ENCODE assay signal across 21 cellular contexts in the genomic region with DNA sequence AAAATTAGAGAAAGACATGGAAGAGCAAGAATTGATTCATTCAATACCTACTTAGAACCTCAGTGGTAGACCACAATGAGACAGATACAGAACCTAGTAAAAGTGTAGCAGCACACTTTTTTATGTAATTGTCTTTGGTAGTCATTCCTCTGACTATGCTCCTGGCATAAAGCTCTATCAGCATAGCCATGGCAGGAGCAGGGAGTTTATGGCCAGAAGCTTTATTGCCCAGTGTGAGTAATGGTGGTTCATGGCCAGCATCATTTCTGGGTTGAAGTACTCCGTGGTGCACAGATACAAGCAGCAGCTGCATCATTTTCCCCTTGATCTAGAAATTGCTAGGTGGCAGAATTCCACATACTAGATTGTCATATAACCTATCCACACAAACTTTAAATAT.
DNase-seq lines count a peak whose midpoint lies in the region; ATAC-seq, FAIRE-seq and TF ChIP-seq lines count a peak whose summit lies in the region.
"Had no signal": no experiment of that assay in that cellular context is flagged by ENCODE, and none has a peak within 500 bp of the region (broad histone marks: within the 10 kb centered on the region; RNA-seq: fewer than 3 reads in every experiment).

No MANE protein-coding gene starts in this region.

- no peaks in the 10 kb centered on the region for H3K9me3 Mint-ChIP-seq in astrocyte (ENCODE audit: unreplicated experiment)
- H3K9me3 Mint-ChIP-seq: CD4-positive, alpha-beta T cell had no signal

- peaks cover 15% of the 10 kb centered on the region for H3K4me1 Mint-ChIP-seq in astrocyte (ENCODE audit: low read depth, unreplicated experiment)

- H3K9me3 ChIP-seq in astrocyte (ENCODE audit: insufficient read depth, low read depth, low read length), result no peaks in the 10 kb centered on the region
- H3K9me3 ChIP-seq: BE2C, SJSA1 had no signal

- no peak for ATAC-seq in GM18907 (IDR thresholded peaks at IDR 0.05; ENCODE audit: unreplicated experiment)
- no peak for ATAC-seq in GM21526 (IDR thresholded peaks at IDR 0.05; ENCODE audit: low FRiP score, unreplicated experiment)

- in situ Hi-C loops in KBM-7 (cut with MboI; ENCODE audit: low pct_unique_long_range_greater_than_20kb, low sequenced_read_pairs), result no loop called here

- H3K4me3 Mint-ChIP-seq in astrocyte (ENCODE audit: unreplicated experiment), result no peak overlapping the region
- H3K4me3 Mint-ChIP-seq: CD4-positive, alpha-beta T cell had no signal

- no peak overlapping the region for H2AFZ ChIP-seq in astrocyte (ENCODE audit: low read depth, low read length)

- H3K36me3 Mint-ChIP-seq in astrocyte (ENCODE audit: low read depth, unreplicated experiment), result no peaks in the 10 kb centered on the region

- H4K20me1 ChIP-seq in astrocyte (ENCODE audit: insufficient read depth, low read length), result no peaks in the 10 kb centered on the region

- no peak overlapping the region for H3K4me2 ChIP-seq in astrocyte (ENCODE audit: low read length)

- DNase-seq in GM04503 (ENCODE audit: low read depth) (peak; percentile 47), M059J (ENCODE audit: low read depth) (peak; percentile 60), astrocyte (ENCODE audit: low read depth) (peak; percentile 9), skeletal muscle cell (ENCODE audit: low read depth) (peak; percentile 19), posterior cingulate gyrus (no peak), KBM-7 (no peak)
- DNase-seq: BE2C; Calu3; CD4-positive, alpha-beta T cell; IMR-90; NCI-H1436; NCI-H2029 treated with DMSO at 0.1 percent for 48 hours; NCI-H2171 treated with DMSO at 0.1 percent for 48 hours; NCI-H748 treated with DMSO at 0.1 percent for 48 hours; OCI-M1 had no signal

- H3K27me3 Mint-ChIP-seq in astrocyte (ENCODE audit: low read depth, unreplicated experiment), result no peaks in the 10 kb centered on the region

- H3K36me3 ChIP-seq in astrocyte (ENCODE audit: insufficient read depth, low read length), result no peaks in the 10 kb centered on the region
- H3K36me3 ChIP-seq: BE2C, SJSA1 had no signal

- TF ChIP-seq CTCF in astrocyte (IDR thresholded peaks at IDR 0.05; ENCODE audit: insufficient read depth, low read depth, low read length), result no peak

- H3K9ac ChIP-seq in astrocyte (ENCODE audit: low read length), result no peak overlapping the region

- H3K27me3 ChIP-seq in astrocyte (ENCODE audit: insufficient read depth, low read length), result no peaks in the 10 kb centered on the region
- H3K27me3 ChIP-seq: BE2C, SJSA1 had no signal

- H3K27ac ChIP-seq in astrocyte (ENCODE audit: low read depth, low read length), result no peak overlapping the region
- H3K27ac ChIP-seq: SJSA1 had no signal

- H3K4me3 ChIP-seq in astrocyte (ENCODE audit: insufficient read depth, low read depth, low read length) (no peak overlapping the region), skeletal muscle cell (ENCODE audit: low read depth, low read length) (no peak overlapping the region)
- H3K4me3 ChIP-seq: SJSA1 had no signal

- FAIRE-seq in astrocyte (lab: Jason Lieb, UNC), result no peak
- FAIRE-seq: GM12891, GM18507, H54 had no signal

- H3K79me2 ChIP-seq in astrocyte (ENCODE audit: insufficient read depth, low read length), result no peaks in the 10 kb centered on the region

- no peak overlapping the region for H3K27ac Mint-ChIP-seq in astrocyte (ENCODE audit: unreplicated experiment)
- H3K27ac Mint-ChIP-seq: CD4-positive, alpha-beta T cell had no signal

- intact Hi-C loops in posterior cingulate gyrus (cut with DNase I), result no loop called here

- H3K4me1 ChIP-seq in astrocyte (ENCODE audit: insufficient read depth, low read length), result no peaks in the 10 kb centered on the region
- H3K4me1 ChIP-seq: BE2C, SJSA1 had no signal

Comparison
In these comparisons a context has a peak if more than half of its experiments do, and no peak if none do; other contexts are left out.
1. DNase-seq: peak in GM04503 (single experiment), M059J (single experiment), astrocyte (single experiment) and skeletal muscle cell (single experiment); none in posterior cingulate gyrus (0 of 10) and KBM-7 (single experiment).